Comparison of ENCODE assay signal across 11 cellular contexts in genomic region chr3:128385080-128385832, GRCh38.
DNase-seq lines count a peak whose midpoint lies in the region; ATAC-seq, FAIRE-seq and TF ChIP-seq lines count a peak whose summit lies in the region.
"Had no signal": no experiment of that assay in that cellular context is flagged by ENCODE, and none has a peak within 500 bp of the region (broad histone marks: within the 10 kb centered on the region; RNA-seq: fewer than 3 reads in every experiment).

No MANE protein-coding gene starts in this region.

- no peak for TF ChIP-seq EP300 in K562 (IDR thresholded peaks at IDR 0.05; ENCODE audit: low read length)

- no peak for TF ChIP-seq CTCF in K562 (IDR thresholded peaks at IDR 0.05 in 2 of 3, conservative IDR thresholded peaks at IDR 0.05 in 1 of 3; ENCODE audit: insufficient read depth in 2 of 3, low read depth in 1 of 3, low read length in 3 of 3)

- peak; percentile 51 for FAIRE-seq in K562 (lab: Jason Lieb, UNC)

- H3K9me3 ChIP-seq in K562 (replicated peaks; ENCODE audit: control insufficient read depth, insufficient read depth, low read depth, low read length) (no peaks in the 10 kb centered on the region), skeletal muscle tissue (ENCODE audit: control insufficient read depth in 3 of 3, low read length in 3 of 3) (no peaks in the 10 kb centered on the region)

- H3K4me3 ChIP-seq in K562 (no peak overlapping the region), skeletal muscle tissue (ENCODE audit: low read length in 3 of 3) (no peak overlapping the region)

- no peaks in the 10 kb centered on the region for H3K79me2 ChIP-seq in K562 (ENCODE audit: control insufficient read depth, insufficient read depth, low read length)

- H3K4me2 ChIP-seq in K562 (ENCODE audit: insufficient read depth, low read length): no peak overlapping the region

- H3K4me1 ChIP-seq in K562 (replicated peaks in 1 of 2; ENCODE audit: control insufficient read depth in 2 of 2, insufficient read depth in 2 of 2, low read length in 2 of 2) (peaks cover 16 to 40% of the 10 kb centered on the region in 2 experiments; a peak in 4 of 5 replicates), skeletal muscle tissue (ENCODE audit: control insufficient read depth in 3 of 3, insufficient read depth in 3 of 3, low read length in 3 of 3) (peaks cover 53 to 70% (median 58%) of the 10 kb centered on the region in 3 donors)

- H3K27me3 ChIP-seq in K562 (ENCODE audit: control insufficient read depth in 2 of 2, insufficient read depth in 2 of 2, low read length in 2 of 2) (no peaks in the 10 kb centered on the region), skeletal muscle tissue (ENCODE audit: control insufficient read depth in 3 of 3, insufficient read depth in 3 of 3, low read length in 3 of 3) (no peaks in the 10 kb centered on the region)

- H3K36me3 ChIP-seq in K562 (ENCODE audit: control insufficient read depth, insufficient read depth, low read length) (no peaks in the 10 kb centered on the region), skeletal muscle tissue (ENCODE audit: control insufficient read depth in 3 of 3, insufficient read depth in 3 of 3, low read length in 3 of 3) (no peaks in the 10 kb centered on the region)

- no peak for TF ChIP-seq POLR2A in K562 (conservative IDR thresholded peaks at IDR 0.05)

- DNase-seq in GM04504 (ENCODE audit: low read depth): peak; percentile 69
- DNase-seq in K562 (ENCODE audit: extremely low read depth in 1 of 4, low spot score in 3 of 4): no peak
- DNase-seq in iris pigment epithelial cell (ENCODE audit: low read depth): peak; percentile 37
- DNase-seq in midbrain (lab: John Stamatoyannopoulos, UW): no peak
- no peak for DNase-seq in NCI-H2107 treated with DMSO at 0.1 percent for 48 hours (lab: John Stamatoyannopoulos, UW; ENCODE audit: unreplicated experiment)
- no peak for DNase-seq in NCI-H2029 (lab: John Stamatoyannopoulos, UW)
- no peak for DNase-seq in amniotic stem cell (lab: John Stamatoyannopoulos, UW)
- DNase-seq: activated CD4-positive, alpha-beta T cell treated with anti-CD3 and anti-CD28 coated beads for 1 hour; erythroblast; NCI-H187 treated with DMSO at 0.1 percent for 48 hours had no signal

- H3K9ac ChIP-seq in K562 (ENCODE audit: insufficient read depth in 1 of 2, low read depth in 2 of 2, low read length in 2 of 2) (peak overlapping the region in 1 of 2 experiments; percentile 4; a peak in 1 of 4 replicates), skeletal muscle tissue (ENCODE audit: low read depth in 1 of 3, low read length in 3 of 3) (peak overlapping the region in 2 of 3 donors; percentile 66 to 68)

- in situ Hi-C loops in K562 (cut with MboI): no loop called here

- BruUV-seq in K562 (replicated peaks; lab: Mats Ljungman, UMichigan): no TSS peak

- no peaks in the 10 kb centered on the region for H3K9me1 ChIP-seq in K562 (ENCODE audit: control insufficient read depth, insufficient read depth, low read length)

- POLR2A ChIA-PET in K562 (lab: Yijun Ruan, JAX): no interaction called here

- 64% methylated on average over 11 of the region's 11 CpGs for WGBS in K562 (ENCODE audit: insufficient coverage, low coverage, missing lambda C conversion rate)

- H3K27ac ChIP-seq in K562 (ENCODE audit: extremely low read depth, low read depth, low read length) (no peak overlapping the region), skeletal muscle tissue (ENCODE audit: low read depth, low read length) (peak overlapping the region; percentile 33)

- CTCF ChIA-PET in K562 (lab: Yijun Ruan, JAX; ENCODE audit: low intra/inter-chr PET ratio): no interaction called here

- H4K20me1 ChIP-seq in K562 (replicated peaks; ENCODE audit: control insufficient read depth, insufficient read depth, low read length): no peaks in the 10 kb centered on the region

- peak; percentile 59 for ATAC-seq in K562

- TF ChIP-seq RAD21 in K562 (CRISPR knock-in tag; conservative IDR thresholded peaks at IDR 0.05 in 1 of 2, IDR thresholded peaks at IDR 0.05 in 1 of 2): no peak

- no peak overlapping the region for H2AFZ ChIP-seq in K562 (ENCODE audit: low read depth, low read length)

- intact Hi-C loops in K562 (cut with micrococcal nuclease): no loop called here

TF ChIP-seq in K562, 482 proteins besides CTCF, POLR2A, EP300 and RAD21:
- no peak for TF ChIP-seq KLF10 (CRISPR knock-in tag; IDR thresholded peaks at IDR 0.05)
- TF ChIP-seq TFAP4 (CRISPR knock-in tag; IDR thresholded peaks at IDR 0.05; ENCODE audit: borderline replicate concordance): 0 out of 2 replicates have a peak, but pooled peaks have one; percentile 8
- TF ChIP-seq ZNF280B (CRISPR knock-in tag; IDR thresholded peaks at IDR 0.05): no peak

Comparison
In these comparisons a context has a peak if more than half of its experiments do, and no peak if none do; other contexts are left out.
1. DNase-seq: peak in GM04504 (single experiment) and iris pigment epithelial cell (single experiment); none in K562 (0 of 4), midbrain (single experiment), NCI-H2107 treated with DMSO at 0.1 percent for 48 hours (single experiment), NCI-H2029 (single experiment) and amniotic stem cell (single experiment).